In genomic region chr9:130352081-130352480, GRCh38 we compare ENCODE assay signal across 22 cellular contexts.
A peak's percentile ranks its signal among the peaks of the same experiment; 100 is the strongest.
DNase-seq lines count a peak whose midpoint lies in the region; ATAC-seq and TF ChIP-seq lines count a peak whose summit lies in the region.
"Had no signal": no experiment of that assay in that cellular context is flagged by ENCODE, and none has a peak within 500 bp of the region (broad histone marks: within the 10 kb centered on the region; RNA-seq: fewer than 3 reads in every experiment).

No MANE protein-coding gene starts in this region.

- peak; percentile 23 for ATAC-seq in activated T-helper 17 cell treated with anti-CD3 and anti-CD28 coated beads, Interleukin-2, amount 50 U/mL, for 72 hours (replicated peaks)
- ATAC-seq in foreskin keratinocyte (peak; percentile 62), sciatic nerve (peak; percentile 75), upper lobe of left lung (ENCODE audit: low FRiP score in 2 of 2) (no peak), HG02571 (IDR thresholded peaks at IDR 0.05; ENCODE audit: unreplicated experiment) (no peak)
- ATAC-seq: activated CD4-positive, alpha-beta T cell treated with anti-CD3 and anti-CD28 coated beads for 36 hours had no signal

- DNase-seq in GM20000 (ENCODE audit: low spot score) (peak; percentile 36), foreskin keratinocyte (peak; percentile 44 to 65), sciatic nerve (ENCODE audit: low spot score) (no peak), upper lobe of left lung (no peak), progenitor cell of endocrine pancreas (ENCODE audit: low spot score, unreplicated experiment) (no peak), NOMO-1 (lab: John Stamatoyannopoulos, UW; ENCODE audit: unreplicated experiment in 2 of 2) (no peak)
- DNase-seq: activated CD4-positive, alpha-beta T cell treated with anti-CD3 and anti-CD28 coated beads for 36 hours; activated naive CD4-positive, alpha-beta T cell treated with anti-CD3 and anti-CD28 coated beads for 36 hours; activated T-cell treated with anti-CD3 and anti-CD28 coated beads, Interleukin-2, amount 50 U/mL, for 48 hours; amygdala; CD4-positive, alpha-beta T cell; DMS79; midbrain; NCI-H1092; NCI-H2029 treated with DMSO at 0.1 percent for 48 hours; NCI-H226; NCI-H748 treated with DMSO at 0.1 percent for 48 hours; stimulated activated CD4-positive, alpha-beta T cell treated with anti-CD3 and anti-CD28 coated beads, Interleukin-1b, Interleukin-23, amount 100 ng/mL, for 48 hours had no signal

- no peak for TF ChIP-seq POLR2A in upper lobe of left lung (IDR thresholded peaks at IDR 0.05)

- H3K4me1 ChIP-seq in foreskin keratinocyte (no peaks in the 10 kb centered on the region), upper lobe of left lung (no peaks in the 10 kb centered on the region)

- H3K4me3 Mint-ChIP-seq in activated T-helper 17 cell treated with anti-CD3 and anti-CD28 coated beads, Interleukin-2, amount 50 U/mL, for 72 hours: no peak overlapping the region
- no peak overlapping the region for H3K4me3 Mint-ChIP-seq in progenitor cell of endocrine pancreas (ENCODE audit: low read depth)
- H3K4me3 Mint-ChIP-seq: activated CD4-positive, alpha-beta T cell treated with anti-CD3 and anti-CD28 coated beads for 36 hours; activated naive CD4-positive, alpha-beta T cell treated with anti-CD3 and anti-CD28 coated beads for 36 hours; CD4-positive, alpha-beta T cell had no signal

- no peaks in the 10 kb centered on the region for H3K9me3 Mint-ChIP-seq in activated T-helper 17 cell treated with anti-CD3 and anti-CD28 coated beads, Interleukin-2, amount 50 U/mL, for 72 hours
- H3K9me3 Mint-ChIP-seq in progenitor cell of endocrine pancreas (ENCODE audit: low read depth): no peaks in the 10 kb centered on the region
- H3K9me3 Mint-ChIP-seq: activated naive CD4-positive, alpha-beta T cell treated with anti-CD3 and anti-CD28 coated beads for 36 hours; CD4-positive, alpha-beta T cell had no signal

- H3K27me3 ChIP-seq in foreskin keratinocyte (no peaks in the 10 kb centered on the region), upper lobe of left lung (no peaks in the 10 kb centered on the region)
- H3K27me3 ChIP-seq: cardiac muscle cell, SJSA1 had no signal

- H3K4me1 Mint-ChIP-seq in activated T-helper 17 cell treated with anti-CD3 and anti-CD28 coated beads, Interleukin-2, amount 50 U/mL, for 72 hours: peaks cover 6% of the 10 kb centered on the region
- no peaks in the 10 kb centered on the region for H3K4me1 Mint-ChIP-seq in progenitor cell of endocrine pancreas (ENCODE audit: low read depth)
- H3K4me1 Mint-ChIP-seq: activated CD4-positive, alpha-beta T cell treated with anti-CD3 and anti-CD28 coated beads for 36 hours had no signal

- H3K27ac ChIP-seq in foreskin keratinocyte (peak overlapping the region; percentile 63), upper lobe of left lung (no peak overlapping the region)
- H3K27ac ChIP-seq: cardiac muscle cell, SJSA1 had no signal

- H3K27me3 Mint-ChIP-seq in activated T-helper 17 cell treated with anti-CD3 and anti-CD28 coated beads, Interleukin-2, amount 50 U/mL, for 72 hours: peaks cover 4% of the 10 kb centered on the region
- H3K27me3 Mint-ChIP-seq in progenitor cell of endocrine pancreas: peaks cover 3% of the 10 kb centered on the region
- H3K27me3 Mint-ChIP-seq: activated CD4-positive, alpha-beta T cell treated with anti-CD3 and anti-CD28 coated beads for 36 hours; CD4-positive, alpha-beta T cell had no signal

- no peaks in the 10 kb centered on the region for H3K9me3 ChIP-seq in upper lobe of left lung
- H3K9me3 ChIP-seq: SJSA1 had no signal

- H3K4me3 ChIP-seq in upper lobe of left lung: no peak overlapping the region
- H3K4me3 ChIP-seq: cardiac muscle cell, SJSA1 had no signal

- 77 to 83% methylated on average over 10 of the region's 10 CpGs for WGBS in upper lobe of left lung, 2 donors

- TF ChIP-seq CTCF in GM20000 (IDR thresholded peaks at IDR 0.05; ENCODE audit: extremely low read depth, missing control alignments): no peak
- TF ChIP-seq CTCF in foreskin keratinocyte (conservative IDR thresholded peaks at IDR 0.05): no peak
- no peak for TF ChIP-seq CTCF in upper lobe of left lung (IDR thresholded peaks at IDR 0.05)
- no peak for TF ChIP-seq CTCF in progenitor cell of endocrine pancreas (IDR thresholded peaks at IDR 0.05; ENCODE audit: unreplicated experiment)

- intact Hi-C loops in sciatic nerve (cut with DNase I): no loop called here

- H3K36me3 Mint-ChIP-seq in activated T-helper 17 cell treated with anti-CD3 and anti-CD28 coated beads, Interleukin-2, amount 50 U/mL, for 72 hours (ENCODE audit: low read depth): no peaks in the 10 kb centered on the region
- no peaks in the 10 kb centered on the region for H3K36me3 Mint-ChIP-seq in progenitor cell of endocrine pancreas (ENCODE audit: insufficient read depth)

- H3K36me3 ChIP-seq in upper lobe of left lung: no peaks in the 10 kb centered on the region
- H3K36me3 ChIP-seq: cardiac muscle cell, SJSA1 had no signal

- H3K27ac Mint-ChIP-seq in activated T-helper 17 cell treated with anti-CD3 and anti-CD28 coated beads, Interleukin-2, amount 50 U/mL, for 72 hours: no peak overlapping the region
- no peak overlapping the region for H3K27ac Mint-ChIP-seq in progenitor cell of endocrine pancreas
- H3K27ac Mint-ChIP-seq: activated CD4-positive, alpha-beta T cell treated with anti-CD3 and anti-CD28 coated beads for 36 hours; activated naive CD4-positive, alpha-beta T cell treated with anti-CD3 and anti-CD28 coated beads for 36 hours; CD4-positive, alpha-beta T cell had no signal

- no peak for TF ChIP-seq EP300 in upper lobe of left lung (IDR thresholded peaks at IDR 0.05)

Comparison
In these comparisons a context has a peak if more than half of its experiments do, and no peak if none do; other contexts are left out.
1. DNase-seq: peak in GM20000 (single experiment) and foreskin keratinocyte (2 of 2); none in sciatic nerve (single experiment), upper lobe of left lung (0 of 2), progenitor cell of endocrine pancreas (single experiment) and NOMO-1 (0 of 2).
2. ATAC-seq: peak in activated T-helper 17 cell treated with anti-CD3 and anti-CD28 coated beads, Interleukin-2, amount 50 U/mL, for 72 hours (single experiment), foreskin keratinocyte (single experiment) and sciatic nerve (single experiment); none in upper lobe of left lung (0 of 2) and HG02571 (single experiment).